37 cellular contexts compared by ENCODE assay signal in genomic region chr11:13525257-13525656, GRCh38. TPM values are rescaled to one million over a fixed set of nuclear protein-coding genes. Genes with fewer than 3 reads are reported as not detected.
"Had no signal": no experiment of that assay in that cellular context is flagged by ENCODE, and none has a peak within 500 bp of the region (broad histone marks: within the 10 kb centered on the region; RNA-seq: fewer than 3 reads in every experiment).

No MANE protein-coding gene starts in this region.

- H3K27ac ChIP-seq: adrenal gland, body of pancreas, brain microvascular endothelial cell, breast epithelium, VCaP had no signal

- H3K27me3 ChIP-seq: adrenal gland, body of pancreas, brain microvascular endothelial cell, breast epithelium had no signal

- FAIRE-seq: astrocyte, TTC549 had no signal

- H3K4me1 ChIP-seq: adrenal gland, body of pancreas, breast epithelium had no signal

- ATAC-seq: activated CD8-positive, alpha-beta T cell treated with anti-CD3 and anti-CD28 coated beads for 36 hours; activated naive CD4-positive, alpha-beta T cell treated with anti-CD3 and anti-CD28 coated beads, Interleukin-2, amount 50 U/mL, for 72 hours; activated T-cell treated with anti-CD3 and anti-CD28 coated beads, Interleukin-2, amount 50 U/mL, for 4 hours; activated T-cell treated with anti-CD3 and anti-CD28 coated beads, Interleukin-2, amount 50 U/mL, for 72 hours; activated T-helper 17 cell treated with anti-CD3 and anti-CD28 coated beads, Interleukin-2, amount 50 U/mL, for 72 hours; body of pancreas had no signal

- DNase-seq: activated B cell treated with CpG ODN at 0.5 μM for 24 hours; activated CD4-positive, alpha-beta memory T cell treated with anti-CD3 and anti-CD28 coated beads for 36 hours; activated CD4-positive, alpha-beta T cell treated with anti-CD3 and anti-CD28 coated beads for 4 hours; activated CD4-positive, alpha-beta T cell treated with anti-CD3 and anti-CD28 coated beads, Interleukin-2, amount 10 ng/mL, durations not matched to agents 24 days and 14 days; activated CD4-positive, alpha-beta T cell treated with anti-CD3 and anti-CD28 coated beads, Interleukin-2, amount 50 U/mL, for 1 hour; activated CD4-positive, alpha-beta T cell treated with anti-CD3 and anti-CD28 coated beads, Interleukin-2, amount 50 U/mL, for 4 hours; activated CD4-positive, CD25-positive, alpha-beta regulatory T cell treated with anti-CD3 and anti-CD28 coated beads, Interleukin-2, amount 50 U/mL, for 72 hours; activated CD8-positive, alpha-beta memory T cell treated with anti-CD3 and anti-CD28 coated beads, Interleukin-2, amount 50 U/mL, for 4 hours; activated CD8-positive, alpha-beta T cell treated with anti-CD3 and anti-CD28 coated beads for 36 hours; activated effector memory CD4-positive, alpha-beta T cell treated with anti-CD3 and anti-CD28 coated beads, Interleukin-2, amount 50 U/mL, for 16 hours; activated gamma-delta T cell treated with Interleukin-2 at 50 U/mL for 16 hours; activated naive CD4-positive, alpha-beta T cell; activated naive CD4-positive, alpha-beta T cell treated with anti-CD3 and anti-CD28 coated beads for 36 hours; activated naive CD4-positive, alpha-beta T cell treated with anti-CD3 and anti-CD28 coated beads, Interleukin-2, amount 50 U/mL, for 16 hours; activated naive CD8-positive, alpha-beta T cell treated with anti-CD3 and anti-CD28 coated beads for 36 hours; activated T-cell treated with anti-CD3 and anti-CD28 coated beads for 4 hours; activated T-cell treated with anti-CD3 and anti-CD28 coated beads, Interleukin-2, amount 50 U/mL, for 1 hour; activated T-cell treated with anti-CD3 and anti-CD28 coated beads, Interleukin-2, amount 50 U/mL, for 4 hours; activated T-cell treated with anti-CD3 and anti-CD28 coated beads, Interleukin-2, amount 50 U/mL, for 72 hours; adrenal gland; amniotic stem cell; aorta; body of pancreas; brain microvascular endothelial cell; central memory CD4-positive, alpha-beta T cell; T-helper 2 cell; T-helper 9 cell had no signal

- H3K4me3 ChIP-seq: adrenal gland, body of pancreas, breast epithelium had no signal

- H3K36me3 ChIP-seq: adrenal gland, brain microvascular endothelial cell, breast epithelium had no signal

- H3K9me3 ChIP-seq: adrenal gland, body of pancreas, breast epithelium had no signal

RNA-seq across cellular contexts. Expression of gene PTH, which starts 29.5 kb away (rescaled TPM):
- total RNA-seq: activated B cell treated with CpG ODN at 0.5 μM for 24 hours; activated CD4-positive, alpha-beta memory T cell treated with anti-CD3 and anti-CD28 coated beads for 36 hours; activated CD4-positive, alpha-beta T cell treated with anti-CD3 and anti-CD28 coated beads, Interleukin-2, amount 10 ng/mL, durations not matched to agents 24 days and 14 days; activated CD8-positive, alpha-beta memory T cell treated with anti-CD3 and anti-CD28 coated beads for 36 hours; activated CD8-positive, alpha-beta T cell treated with anti-CD3 and anti-CD28 coated beads for 36 hours; activated naive CD4-positive, alpha-beta T cell treated with anti-CD3 and anti-CD28 coated beads for 36 hours; activated naive CD4-positive, alpha-beta T cell treated with anti-CD3 and anti-CD28 coated beads, Interleukin-2, amount 50 U/mL, for 72 hours; activated naive CD8-positive, alpha-beta T cell treated with anti-CD3 and anti-CD28 coated beads for 36 hours; activated T-cell treated with anti-CD3 and anti-CD28 coated beads, Interleukin-2, amount 50 U/mL, for 4 hours; activated T-cell treated with anti-CD3 and anti-CD28 coated beads, Interleukin-2, amount 50 U/mL, for 72 hours; activated T-helper 1 cell treated with anti-CD3 and anti-CD28 coated beads, Interleukin-12 subunit alpha, Interleukin-12 subunit beta, Interleukin-2, Interleukin-4 antibody, amounts not matched to agents 30 ng/mL and 10 ng/mL and 1 ng/mL, durations not matched to agents 14 hours and 24 hours and 36 hours; activated T-helper 17 cell treated with anti-CD3 and anti-CD28 coated beads, Interleukin-2, amount 50 U/mL, for 72 hours; adrenal gland; aorta; astrocyte; body of pancreas; breast epithelium; cardiac septum; cerebellum had no signal
- polyA plus RNA-seq: adrenal gland, aorta had no signal
